15 cellular contexts compared by ENCODE assay signal in the genomic region with DNA sequence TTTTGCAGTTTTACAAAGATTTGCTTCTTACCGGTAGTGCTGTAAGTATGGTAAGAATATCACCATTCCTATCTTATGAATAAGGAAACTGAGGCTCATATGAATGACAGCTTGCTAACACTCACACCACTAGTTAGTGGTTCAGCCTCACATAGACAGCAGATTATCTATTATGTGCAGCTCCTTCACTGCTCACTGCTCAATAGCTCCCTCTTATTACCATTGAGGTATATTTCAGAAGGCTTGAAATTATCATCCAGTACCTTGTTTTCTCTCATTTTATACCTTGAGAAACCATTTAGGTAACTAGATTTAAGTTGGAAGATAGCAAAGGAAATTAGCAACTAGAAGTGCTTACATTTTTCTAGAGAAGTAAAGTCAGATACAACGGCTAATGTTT. TPM values are rescaled to one million over a fixed set of nuclear protein-coding genes. Genes with fewer than 3 reads are reported as not detected.
DNase-seq lines count a peak whose midpoint lies in the region; ATAC-seq, FAIRE-seq and TF ChIP-seq lines count a peak whose summit lies in the region.
"Had no signal": no experiment of that assay in that cellular context is flagged by ENCODE, and none has a peak within 500 bp of the region (broad histone marks: within the 10 kb centered on the region; RNA-seq: fewer than 3 reads in every experiment).

No MANE protein-coding gene starts in this region.

- intact Hi-C loops in activated naive CD4-positive, alpha-beta T cell treated with anti-CD3 and anti-CD28 coated beads for 36 hours (cut with micrococcal nuclease), result no loop called here
- intact Hi-C loops in sciatic nerve (cut with DNase I), result no loop called here

- no peak overlapping the region for H3K9ac ChIP-seq in endodermal cell (ENCODE audit: extremely low read depth, low read length, poor library complexity, severe bottlenecking)

- TF ChIP-seq EP300 in A549 (IDR thresholded peaks at IDR 0.05), result no peak

- DNase-seq in A549 (ENCODE audit: low read depth in 1 of 2, low spot score in 1 of 2) (no peak), GM10248 (ENCODE audit: extremely low spot score) (no peak), NCI-H774 (lab: John Stamatoyannopoulos, UW) (peak; percentile 68), endodermal cell (no peak), sciatic nerve (ENCODE audit: low spot score) (no peak), hepatic stellate cell (ENCODE audit: low spot score) (no peak), HT-29 (ENCODE audit: low spot score) (no peak)
- no peak for DNase-seq in activated naive CD4-positive, alpha-beta T cell treated with anti-CD3 and anti-CD28 coated beads for 36 hours
- DNase-seq: KBM-7; NCI-H446; SJCRH30; stimulated activated CD4-positive, alpha-beta T cell treated with anti-CD3 and anti-CD28 coated beads, Interleukin-4, amount 100 ng/mL, for 4 hours had no signal

- no peak overlapping the region for H3K27ac Mint-ChIP-seq in endodermal cell
- H3K27ac Mint-ChIP-seq in activated naive CD4-positive, alpha-beta T cell treated with anti-CD3 and anti-CD28 coated beads for 36 hours, result no peak overlapping the region
- H3K27ac Mint-ChIP-seq: activated naive CD8-positive, alpha-beta T cell; B cell; stimulated activated naive CD8-positive, alpha-beta T cell treated with anti-CD3 and anti-CD28 coated beads, Interleukin-15, Interleukin-2, amounts not matched to agents 100 ng/mL and 50 ng/mL, for 24 hours had no signal

- CTCF ChIA-PET in A549 (lab: Yijun Ruan, JAX) (interaction anchor here (1.5 kb wide), 1 partner anchor 10 kb away, joined by 4 read pairs; no protein-coding TSS in a partner anchor), GM10248 (lab: Yijun Ruan, JAX) (interaction anchor here (1.4 to 1.5 kb wide), 2 partner anchors 17 to 26 kb away, joined by 3 read pairs; no protein-coding TSS in a partner anchor)
- CTCF ChIA-PET in activated naive CD4-positive, alpha-beta T cell treated with anti-CD3 and anti-CD28 coated beads for 36 hours (lab: Charles Lee), result interaction anchor here (0.6 kb wide), 1 partner anchor 55 kb away, joined by 4 read pairs; no protein-coding TSS in a partner anchor

- H3K9me3 ChIP-seq in A549 (peaks cover 5% of the 10 kb centered on the region; the same call in 1 of the 3 replicates), endodermal cell (ENCODE audit: control insufficient read depth, low read length) (peaks cover 9% of the 10 kb centered on the region)
- H3K9me3 ChIP-seq: SJCRH30 had no signal

- TF ChIP-seq POLR2A in A549 (IDR thresholded peaks at IDR 0.05; ENCODE audit: low read length), result no peak

- TF ChIP-seq CTCF in A549 (IDR thresholded peaks at IDR 0.05) (peak; percentile 20; the same call in 1 of the 3 replicates), GM10248 (IDR thresholded peaks at IDR 0.05; ENCODE audit: control extremely low read depth, extremely low read depth, low read depth, missing control alignments) (peak; percentile 12), endodermal cell (conservative IDR thresholded peaks at IDR 0.05) (peak; percentile 29)

- H3K36me3 ChIP-seq in endodermal cell (ENCODE audit: control insufficient read depth, insufficient read depth, low read length), result peaks cover 44% of the 10 kb centered on the region

- WGBS in A549 (ENCODE audit: missing lambda C conversion rate), result 89% methylated on average over 2 of the region's 2 CpGs
- 94 to 100% methylated on average over 1 of the region's 2 CpGs for WGBS in endodermal cell (ENCODE audit: insufficient coverage in 1 of 2, insufficient read length in 1 of 2), 2 experiments

- H3K9me3 Mint-ChIP-seq in endodermal cell, result peaks cover 14% of the 10 kb centered on the region
- no peaks in the 10 kb centered on the region for H3K9me3 Mint-ChIP-seq in activated naive CD4-positive, alpha-beta T cell treated with anti-CD3 and anti-CD28 coated beads for 36 hours
- H3K9me3 Mint-ChIP-seq: stimulated activated naive CD8-positive, alpha-beta T cell treated with anti-CD3 and anti-CD28 coated beads, Interleukin-15, Interleukin-2, amounts not matched to agents 100 ng/mL and 50 ng/mL, for 24 hours had no signal

- H3K27me3 ChIP-seq in endodermal cell (ENCODE audit: control insufficient read depth, insufficient read depth, low read length, poor library complexity, severe bottlenecking), result no peaks in the 10 kb centered on the region
- H3K27me3 ChIP-seq: SJCRH30 had no signal

- TF ChIP-seq RAD21 in A549 (conservative IDR thresholded peaks at IDR 0.05 in 1 of 2, IDR thresholded peaks at IDR 0.05 in 1 of 2), result peak in 1 of 2 experiments; percentile 15; a peak in 1 of 5 replicates

- no peak overlapping the region for H3K4me2 ChIP-seq in A549

- H3K36me3 Mint-ChIP-seq in endodermal cell (ENCODE audit: low read depth), result peaks cover 61% of the 10 kb centered on the region
- H3K36me3 Mint-ChIP-seq in activated naive CD4-positive, alpha-beta T cell treated with anti-CD3 and anti-CD28 coated beads for 36 hours (ENCODE audit: low read depth), result peaks cover 33% of the 10 kb centered on the region

- H3K4me3 Mint-ChIP-seq in endodermal cell, result no peak overlapping the region
- no peak overlapping the region for H3K4me3 Mint-ChIP-seq in activated naive CD4-positive, alpha-beta T cell treated with anti-CD3 and anti-CD28 coated beads for 36 hours
- H3K4me3 Mint-ChIP-seq: activated naive CD8-positive, alpha-beta T cell; B cell; stimulated activated naive CD8-positive, alpha-beta T cell treated with anti-CD3 and anti-CD28 coated beads, Interleukin-15, Interleukin-2, amounts not matched to agents 100 ng/mL and 50 ng/mL, for 24 hours had no signal

- H3K4me1 Mint-ChIP-seq in endodermal cell, result peaks cover 5% of the 10 kb centered on the region
- peaks cover 3% of the 10 kb centered on the region for H3K4me1 Mint-ChIP-seq in activated naive CD4-positive, alpha-beta T cell treated with anti-CD3 and anti-CD28 coated beads for 36 hours (ENCODE audit: low read depth)
- H3K4me1 Mint-ChIP-seq: B cell had no signal

- no peaks in the 10 kb centered on the region for H3K27me3 Mint-ChIP-seq in endodermal cell (ENCODE audit: insufficient read depth)
- H3K27me3 Mint-ChIP-seq in activated naive CD4-positive, alpha-beta T cell treated with anti-CD3 and anti-CD28 coated beads for 36 hours (ENCODE audit: low read depth), result no peaks in the 10 kb centered on the region
- H3K27me3 Mint-ChIP-seq: activated naive CD8-positive, alpha-beta T cell; B cell; stimulated activated naive CD8-positive, alpha-beta T cell treated with anti-CD3 and anti-CD28 coated beads, Interleukin-15, Interleukin-2, amounts not matched to agents 100 ng/mL and 50 ng/mL, for 24 hours had no signal

- peaks cover 4% of the 10 kb centered on the region; the same call in 1 of the 3 replicates for H3K4me1 ChIP-seq in A549
- H3K4me1 ChIP-seq in endodermal cell (ENCODE audit: control insufficient read depth, insufficient read depth, low read length), result no peaks in the 10 kb centered on the region
- H3K4me1 ChIP-seq: SJCRH30 had no signal

- ATAC-seq in A549 (peak; percentile 55 to 66; a peak in 3 of 6 replicates), sciatic nerve (no peak)

- H3K4me3 ChIP-seq in A549 (no peak overlapping the region), endodermal cell (ENCODE audit: low read length) (no peak overlapping the region)
- H3K4me3 ChIP-seq: SJCRH30 had no signal

- POLR2A ChIA-PET in A549 (lab: Yijun Ruan, JAX), result no interaction called here
- POLR2A ChIA-PET in GM10248 (lab: Yijun Ruan, JAX), result no interaction called here

- H3K27ac ChIP-seq in A549 (no peak overlapping the region), endodermal cell (ENCODE audit: low read depth, low read length) (no peak overlapping the region)
- H3K27ac ChIP-seq: SJCRH30 had no signal

- no peak for FAIRE-seq in A549 (lab: Jason Lieb, UNC)

TF ChIP-seq in A549, 52 proteins besides CTCF, POLR2A, EP300 and RAD21 (continues in another document):
- TF ChIP-seq, protein P1, sequence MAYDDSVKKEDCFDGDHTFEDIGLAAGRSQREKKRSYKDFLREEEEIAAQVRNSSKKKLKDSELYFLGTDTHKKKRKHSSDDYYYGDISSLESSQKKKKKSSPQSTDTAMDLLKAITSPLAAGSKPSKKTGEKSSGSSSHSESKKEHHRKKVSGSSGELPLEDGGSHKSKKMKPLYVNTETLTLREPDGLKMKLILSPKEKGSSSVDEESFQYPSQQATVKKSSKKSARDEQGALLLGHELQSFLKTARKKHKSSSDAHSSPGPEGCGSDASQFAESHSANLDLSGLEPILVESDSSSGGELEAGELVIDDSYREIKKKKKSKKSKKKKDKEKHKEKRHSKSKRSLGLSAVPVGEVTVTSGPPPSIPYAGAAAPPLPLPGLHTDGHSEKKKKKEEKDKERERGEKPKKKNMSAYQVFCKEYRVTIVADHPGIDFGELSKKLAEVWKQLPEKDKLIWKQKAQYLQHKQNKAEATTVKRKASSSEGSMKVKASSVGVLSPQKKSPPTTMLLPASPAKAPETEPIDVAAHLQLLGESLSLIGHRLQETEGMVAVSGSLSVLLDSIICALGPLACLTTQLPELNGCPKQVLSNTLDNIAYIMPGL (CRISPR knock-in tag; IDR thresholded peaks at IDR 0.05; ENCODE audit: borderline replicate concordance), result no peak
- no peak for TF ChIP-seq RNF2 (IDR thresholded peaks at IDR 0.05; ENCODE audit: borderline replicate concordance, low read depth)
- TF ChIP-seq HDAC2 (IDR thresholded peaks at IDR 0.05), result no peak
- TF ChIP-seq ZSCAN20 (CRISPR knock-in tag; IDR thresholded peaks at IDR 0.05), result no peak
- TF ChIP-seq, protein P2, sequence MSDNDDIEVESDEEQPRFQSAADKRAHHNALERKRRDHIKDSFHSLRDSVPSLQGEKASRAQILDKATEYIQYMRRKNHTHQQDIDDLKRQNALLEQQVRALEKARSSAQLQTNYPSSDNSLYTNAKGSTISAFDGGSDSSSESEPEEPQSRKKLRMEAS (IDR thresholded peaks at IDR 0.05), result no peak
- no peak for TF ChIP-seq ESRRA (IDR thresholded peaks at IDR 0.05; ENCODE audit: borderline replicate concordance, low read length)
- TF ChIP-seq FOSB (CRISPR knock-in tag; IDR thresholded peaks at IDR 0.05), result no peak
- TF ChIP-seq SMC3 (IDR thresholded peaks at IDR 0.05), result no peak
- no peak for TF ChIP-seq CHD2 (IDR thresholded peaks at IDR 0.05; ENCODE audit: low read length, partially characterized antibody)
- TF ChIP-seq, protein P3, sequence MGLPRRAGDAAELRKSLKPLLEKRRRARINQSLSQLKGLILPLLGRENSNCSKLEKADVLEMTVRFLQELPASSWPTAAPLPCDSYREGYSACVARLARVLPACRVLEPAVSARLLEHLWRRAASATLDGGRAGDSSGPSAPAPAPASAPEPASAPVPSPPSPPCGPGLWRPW (IDR thresholded peaks at IDR 0.05), result no peak

RNA-seq across cellular contexts. Expression of a gene that starts 15.5 kb away (rescaled TPM):
- polyA plus RNA-seq in A549 (2011; rRNA removed), result 25.5 and 27.0 TPM in 2 replicates
- polyA plus RNA-seq in A549 (2012; cell fraction: cytosol; rRNA removed), result 5.9 and 7.1 TPM in 2 replicates
- polyA plus RNA-seq in A549 (2012; cell fraction: nucleus; rRNA removed), result 7.6 and 10.1 TPM in 2 replicates
- polyA plus RNA-seq in A549 (2017; fragmentation: RNase III; extraction: RNeasy Plus Mini Kit Qiagen cat#74134 plus additional on column Dnase treatment), result 9.4 to 10.5 TPM (median 9.7 TPM) in 3 replicates
- polyA minus RNA-seq in A549 (2011; rRNA and poly(A)+ RNA removed), result 40.8 and 41.6 TPM in 2 replicates
- 10 to 100 TPM; 19.6 to 23.3 TPM for total RNA-seq in endodermal cell
- polyA plus RNA-seq in endodermal cell (2013, experiment 1 of 2), result 25.6 TPM
- 23.2 TPM for polyA plus RNA-seq in endodermal cell (2013, experiment 2 of 2)
- 1 to 10 TPM; 7.3 to 8.1 TPM for total RNA-seq in activated naive CD4-positive, alpha-beta T cell treated with anti-CD3 and anti-CD28 coated beads for 36 hours
- total RNA-seq in sciatic nerve, result 28.8 TPM
- total RNA-seq in HT-29 (2014; rRNA removed; shearing (Covaris generic)), result 3.2 and 4.3 TPM in 2 replicates
